18 cellular contexts compared by ENCODE assay signal in genomic region chr11:125202362-125202880, GRCh38. TPM values are rescaled to one million over a fixed set of nuclear protein-coding genes. Genes with fewer than 3 reads are reported as not detected.
A peak's percentile ranks its signal among the peaks of the same experiment; 100 is the strongest.
DNase-seq lines count a peak whose midpoint lies in the region; ATAC-seq, FAIRE-seq and TF ChIP-seq lines count a peak whose summit lies in the region.
"Had no signal": no experiment of that assay in that cellular context is flagged by ENCODE, and none has a peak within 500 bp of the region (broad histone marks: within the 10 kb centered on the region; RNA-seq: fewer than 3 reads in every experiment).

No MANE protein-coding gene starts in this region.

- no peak overlapping the region for H3K14ac ChIP-seq in mesenchymal stem cell (ENCODE audit: low read length in 2 of 2)

- peaks cover 24% of the 10 kb centered on the region for H3K27me3 Mint-ChIP-seq in GM23338 (ENCODE audit: insufficient read depth, low read depth, poor library complexity)
- H3K27me3 Mint-ChIP-seq in astrocyte (ENCODE audit: low read depth, unreplicated experiment): no peaks in the 10 kb centered on the region
- H3K27me3 Mint-ChIP-seq in osteocyte (ENCODE audit: unreplicated experiment): no peaks in the 10 kb centered on the region

- peak overlapping the region; percentile 57 for H4K91ac ChIP-seq in mesenchymal stem cell (ENCODE audit: low read length)

- no peaks in the 10 kb centered on the region for H3F3A ChIP-seq in GM23338 (replicated peaks; ENCODE audit: low read depth)

- H3K27ac Mint-ChIP-seq in GM23338 (no peak overlapping the region), astrocyte (ENCODE audit: unreplicated experiment) (peak overlapping the region; percentile 50), osteocyte (ENCODE audit: unreplicated experiment) (peak overlapping the region; percentile 38)

- no peak overlapping the region for H3K23ac ChIP-seq in mesenchymal stem cell (ENCODE audit: low read length in 2 of 2)

- no peak overlapping the region for H2BK120ac ChIP-seq in mesenchymal stem cell (ENCODE audit: low read depth, low read length)

- no peak for TF ChIP-seq POLR2A in prostate gland (IDR thresholded peaks at IDR 0.05)

- no peaks in the 10 kb centered on the region for H3K9me2 ChIP-seq in GM23338 (ENCODE audit: insufficient read depth)

- no peak overlapping the region for H3K4me3 ChIP-seq in GM23338
- no peak overlapping the region for H3K4me3 ChIP-seq in astrocyte (ENCODE audit: insufficient read depth, low read depth, low read length)
- no peak overlapping the region for H3K4me3 ChIP-seq in mesenchymal stem cell (ENCODE audit: insufficient read depth in 1 of 2, low read depth in 1 of 2, low read length in 2 of 2)
- H3K4me3 ChIP-seq in prostate gland: no peak overlapping the region
- H3K4me3 ChIP-seq: BLaER1 treated with 17β-estradiol and CSF1 and Interleukin-3, amounts not matched to agents 10 nM and 100 nM had no signal

- H3K4me1 ChIP-seq in GM23338 (ENCODE audit: insufficient read depth) (peaks cover 22% of the 10 kb centered on the region), astrocyte (ENCODE audit: insufficient read depth, low read length) (peaks cover 11% of the 10 kb centered on the region), mesenchymal stem cell (ENCODE audit: control insufficient read depth, insufficient read depth, low read depth, low read length) (peaks cover 30% of the 10 kb centered on the region), prostate gland (replicated peaks) (no peaks in the 10 kb centered on the region)

- H3K18ac ChIP-seq in mesenchymal stem cell (ENCODE audit: low read depth in 1 of 2, low read length in 2 of 2): peak overlapping the region in 1 of 2 experiments; percentile 5

- H2BK12ac ChIP-seq in mesenchymal stem cell (ENCODE audit: low read length in 2 of 2): no peak overlapping the region

- H2AK5ac ChIP-seq in mesenchymal stem cell (ENCODE audit: low read length, severe bottlenecking): peak overlapping the region; percentile 90

- peak; percentile 15 for ATAC-seq in GM23338
- no peak for ATAC-seq in HG03025 (IDR thresholded peaks at IDR 0.05; ENCODE audit: low FRiP score, unreplicated experiment)

- H3K9ac ChIP-seq in astrocyte (ENCODE audit: low read length) (no peak overlapping the region), mesenchymal stem cell (ENCODE audit: low read length) (no peak overlapping the region)
- H3K9ac ChIP-seq: BLaER1 treated with 17β-estradiol and CSF1 and Interleukin-3, amounts not matched to agents 10 nM and 100 nM had no signal

- FAIRE-seq in astrocyte (lab: Jason Lieb, UNC): no peak

- DNase-seq in GM23338 (ENCODE audit: low spot score) (no peak), astrocyte (ENCODE audit: low read depth) (no peak), mesenchymal stem cell (no peak), osteocyte (ENCODE audit: extremely low spot score, unreplicated experiment) (no peak), prostate gland (ENCODE audit: low spot score) (no peak), RPMI8226 (no peak), T-helper 1 cell (no peak)
- DNase-seq: GOT3, KG1, NCI-H1092, NCI-H1694, NCI-H2171, NCI-H446 treated with DMSO at 0.1 percent for 48 hours, NCI-H748 treated with DMSO at 0.1 percent for 48 hours, SIG-M5 had no signal

- no peak overlapping the region for H2BK15ac ChIP-seq in mesenchymal stem cell (ENCODE audit: low read depth, poor library complexity, severe bottlenecking)

- intact Hi-C loops in prostate gland (cut with DNase I): no loop called here

- TF ChIP-seq CTCF in GM23338 (conservative IDR thresholded peaks at IDR 0.05; ENCODE audit: low read depth in 2 of 2) (no peak), astrocyte (IDR thresholded peaks at IDR 0.05; ENCODE audit: insufficient read depth, low read depth, low read length) (no peak), osteocyte (IDR thresholded peaks at IDR 0.05) (no peak), prostate gland (IDR thresholded peaks at IDR 0.05) (no peak)

- H3K27me3 ChIP-seq in GM23338 (ENCODE audit: insufficient read depth) (peaks cover 5% of the 10 kb centered on the region; the same call in 1 of the 2 replicates), astrocyte (ENCODE audit: insufficient read depth, low read length) (no peaks in the 10 kb centered on the region), mesenchymal stem cell (ENCODE audit: control insufficient read depth in 1 of 2, insufficient read depth in 1 of 2, low read length in 2 of 2) (peaks cover 0 to 63% of the 10 kb centered on the region in 2 experiments), prostate gland (replicated peaks; ENCODE audit: insufficient read depth) (no peaks in the 10 kb centered on the region)
- H3K27me3 ChIP-seq: BLaER1 treated with 17β-estradiol and CSF1 and Interleukin-3, amounts not matched to agents 10 nM and 100 nM had no signal

- H3K79me1 ChIP-seq in mesenchymal stem cell (replicated peaks; ENCODE audit: low read length, poor library complexity, severe bottlenecking): peaks cover 36% of the 10 kb centered on the region

- H2AFZ ChIP-seq in GM23338 (no peak overlapping the region), astrocyte (ENCODE audit: low read depth, low read length) (no peak overlapping the region), mesenchymal stem cell (ENCODE audit: low read depth, low read length) (no peak overlapping the region)

- H3K79me2 ChIP-seq in GM23338 (replicated peaks; ENCODE audit: insufficient read depth) (no peaks in the 10 kb centered on the region), astrocyte (ENCODE audit: insufficient read depth, low read length) (peaks cover 8% of the 10 kb centered on the region)

- no peaks in the 10 kb centered on the region for H3K9me3 Mint-ChIP-seq in GM23338
- H3K9me3 Mint-ChIP-seq in astrocyte (ENCODE audit: unreplicated experiment): no peaks in the 10 kb centered on the region
- H3K9me3 Mint-ChIP-seq in osteocyte (ENCODE audit: unreplicated experiment): no peaks in the 10 kb centered on the region

- no peak overlapping the region for H4K8ac ChIP-seq in mesenchymal stem cell (ENCODE audit: low read length)

- H3K36me3 ChIP-seq in GM23338 (ENCODE audit: insufficient read depth): no peaks in the 10 kb centered on the region
- no peaks in the 10 kb centered on the region for H3K36me3 ChIP-seq in astrocyte (ENCODE audit: insufficient read depth, low read length)
- H3K36me3 ChIP-seq in mesenchymal stem cell (ENCODE audit: control insufficient read depth in 1 of 2, insufficient read depth in 2 of 2, low read depth in 1 of 2, low read length in 2 of 2): peaks cover 0 to 49% of the 10 kb centered on the region in 2 experiments
- no peaks in the 10 kb centered on the region for H3K36me3 ChIP-seq in prostate gland
- H3K36me3 ChIP-seq: BLaER1 treated with 17β-estradiol and CSF1 and Interleukin-3, amounts not matched to agents 10 nM and 100 nM had no signal

- H3K4me1 Mint-ChIP-seq in GM23338 (peaks cover 36% of the 10 kb centered on the region), astrocyte (ENCODE audit: low read depth, unreplicated experiment) (peaks cover 12% of the 10 kb centered on the region), osteocyte (ENCODE audit: unreplicated experiment) (peaks cover 53% of the 10 kb centered on the region)

- H3K4me3 Mint-ChIP-seq in GM23338 (no peak overlapping the region), astrocyte (ENCODE audit: unreplicated experiment) (peak overlapping the region; percentile 40), osteocyte (ENCODE audit: unreplicated experiment) (no peak overlapping the region)

- H3K4me2 ChIP-seq in GM23338 (no peak overlapping the region), astrocyte (ENCODE audit: low read length) (no peak overlapping the region), mesenchymal stem cell (ENCODE audit: low read length, poor library complexity, severe bottlenecking) (no peak overlapping the region)

- H4K20me1 ChIP-seq in GM23338 (replicated peaks; ENCODE audit: insufficient read depth) (no peaks in the 10 kb centered on the region), astrocyte (ENCODE audit: insufficient read depth, low read length) (peaks cover 69% of the 10 kb centered on the region)
- H4K20me1 ChIP-seq: BLaER1 treated with 17β-estradiol and CSF1 and Interleukin-3, amounts not matched to agents 10 nM and 100 nM had no signal

- peak overlapping the region in 1 of 2 experiments; percentile 35 for H3K4ac ChIP-seq in mesenchymal stem cell (ENCODE audit: low read depth in 1 of 2, low read length in 2 of 2)

- no peaks in the 10 kb centered on the region for H3K9me3 ChIP-seq in astrocyte (ENCODE audit: insufficient read depth, low read depth, low read length)
- H3K9me3 ChIP-seq in mesenchymal stem cell (ENCODE audit: control insufficient read depth, low read length): no peaks in the 10 kb centered on the region
- H3K9me3 ChIP-seq in prostate gland: no peaks in the 10 kb centered on the region
- H3K9me3 ChIP-seq: BLaER1 treated with 17β-estradiol and CSF1 and Interleukin-3, amounts not matched to agents 10 nM and 100 nM had no signal

- H3K36me3 Mint-ChIP-seq in GM23338 (ENCODE audit: low read depth) (no peaks in the 10 kb centered on the region), astrocyte (ENCODE audit: low read depth, unreplicated experiment) (peaks cover 34% of the 10 kb centered on the region), osteocyte (ENCODE audit: unreplicated experiment) (peaks cover 33% of the 10 kb centered on the region)

- no peak overlapping the region for H2BK5ac ChIP-seq in mesenchymal stem cell (ENCODE audit: low read depth, low read length, poor library complexity, severe bottlenecking)

- H3K27ac ChIP-seq in GM23338 (ENCODE audit: low read depth) (no peak overlapping the region), astrocyte (ENCODE audit: low read depth, low read length) (no peak overlapping the region), mesenchymal stem cell (ENCODE audit: low read length, poor library complexity, severe bottlenecking) (no peak overlapping the region), prostate gland (no peak overlapping the region)
- H3K27ac ChIP-seq: BLaER1 treated with 17β-estradiol and CSF1 and Interleukin-3, amounts not matched to agents 10 nM and 100 nM had no signal

- WGBS in mesenchymal stem cell: 87% methylated on average over 1 of the region's 4 CpGs
- WGBS in prostate gland: 77% methylated on average over 4 of the region's 4 CpGs

TF ChIP-seq in GM23338, 12 proteins besides CTCF, POLR2A, EP300 and RAD21 (continues in another document):
- TF ChIP-seq STAT1 (IDR thresholded peaks at IDR 0.05; ENCODE audit: unreplicated experiment): no peak

RNA-seq across cellular contexts. Expression of gene PKNOX2, which starts 37.9 kb away (rescaled TPM):
- 0.43 and 0.83 TPM in 2 replicates for total RNA-seq in GM23338 (2014; rRNA removed; shearing (Covaris generic))
- 0.35 and 0.42 TPM in 2 replicates for polyA plus RNA-seq in GM23338 (2016; fragmentation: Nextera tagmentation; extraction: Ambion mirVana)
- 53.4 and 69.9 TPM in 2 replicates for total RNA-seq in astrocyte
- polyA plus RNA-seq in mesenchymal stem cell (2013, experiment 1 of 2): 3.7 TPM
- polyA plus RNA-seq in mesenchymal stem cell (2013, experiment 2 of 2): 3.4 TPM
- 78.7 and 89.3 TPM in 2 replicates for total RNA-seq in osteocyte
- 10 to 100 TPM; 12.3 to 14.7 TPM for total RNA-seq in prostate gland
- total RNA-seq: M059J had no signal
